1 cellular context compared by ENCODE assay signal in the genomic region with DNA sequence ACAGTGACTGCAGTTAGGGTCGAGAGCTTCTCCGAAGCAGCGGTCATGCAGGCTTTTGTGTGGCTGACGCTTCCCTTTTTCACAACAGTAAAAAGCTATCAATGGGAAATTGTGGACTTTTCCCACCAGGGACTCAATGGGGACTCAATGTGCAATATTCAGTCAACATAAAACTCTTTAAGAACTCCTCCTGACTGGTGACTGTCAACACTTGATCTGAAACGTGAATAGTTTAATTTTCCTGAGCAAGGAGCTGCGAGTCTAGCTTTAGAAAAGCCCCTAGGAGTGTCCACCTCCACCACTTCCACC.
TF ChIP-seq lines count a peak whose summit lies in the region.

No MANE protein-coding gene starts in this region.

TF ChIP-seq in WTC11, 78 proteins besides CTCF, POLR2A, EP300 and RAD21 (continued from another document):
- no peak for TF ChIP-seq ZNF281 (CRISPR knock-in tag; IDR thresholded peaks at IDR 0.05)
